16 cellular contexts compared by ENCODE assay signal in the genomic region with DNA sequence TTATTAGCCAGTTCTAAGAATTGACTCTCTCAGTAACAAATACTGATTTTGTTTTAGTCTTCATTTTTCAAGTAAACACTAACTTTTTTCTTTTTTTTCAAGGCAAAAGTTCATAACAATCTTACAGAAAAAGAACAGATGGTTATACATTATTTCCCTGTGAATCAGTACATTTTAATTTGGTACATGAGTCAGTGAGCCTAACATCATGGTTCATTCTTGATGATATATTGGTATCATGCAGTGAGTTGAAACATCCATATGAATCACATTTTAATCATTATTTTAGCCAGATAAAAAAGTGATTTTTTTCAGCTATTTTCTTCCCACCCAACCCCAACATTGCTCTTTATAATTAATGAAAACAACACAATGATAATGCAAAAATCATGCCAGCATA.
"Had no signal": no experiment of that assay in that cellular context is flagged by ENCODE, and none has a peak within 500 bp of the region (broad histone marks: within the 10 kb centered on the region; RNA-seq: fewer than 3 reads in every experiment).

No MANE protein-coding gene starts in this region.

- FAIRE-seq: keratinocyte, urothelium cell line had no signal

- H3K9me3 ChIP-seq: adrenal gland, sigmoid colon, thoracic aorta had no signal

- H2AFZ ChIP-seq: parathyroid adenoma had no signal

- H3K27me3 ChIP-seq: adrenal gland, sigmoid colon had no signal

- H3K9ac ChIP-seq: parathyroid adenoma had no signal

- H3K36me3 ChIP-seq: adrenal gland, sigmoid colon, thoracic aorta had no signal

- DNase-seq: activated CD4-positive, alpha-beta memory T cell treated with anti-CD3 and anti-CD28 coated beads for 36 hours; activated CD4-positive, alpha-beta T cell treated with anti-CD3 and anti-CD28 coated beads for 36 hours; activated CD8-positive, alpha-beta memory T cell treated with anti-CD3 and anti-CD28 coated beads, Interleukin-2, amount 10 ng/mL, durations not matched to agents 7 days and 5 days; activated naive CD4-positive, alpha-beta T cell treated with anti-CD3 and anti-CD28 coated beads, Interleukin-2, amount 50 U/mL, for 16 hours; activated T-cell treated with anti-CD3 and anti-CD28 coated beads, Interleukin-2, amount 50 U/mL, for 1 hour; adrenal gland; cortex of kidney; effector CD4-positive, alpha-beta T cell; hippocampal formation; naive B cell; sigmoid colon; T-helper 17 cell had no signal

- H3K4me3 ChIP-seq: adrenal gland, sigmoid colon, thoracic aorta had no signal

- H3K4me1 ChIP-seq: adrenal gland, parathyroid adenoma, sigmoid colon had no signal

- H3K27ac ChIP-seq: adrenal gland, parathyroid adenoma, sigmoid colon, thoracic aorta had no signal
